Comparison of ENCODE assay signal across 1 cellular context in the genomic region with DNA sequence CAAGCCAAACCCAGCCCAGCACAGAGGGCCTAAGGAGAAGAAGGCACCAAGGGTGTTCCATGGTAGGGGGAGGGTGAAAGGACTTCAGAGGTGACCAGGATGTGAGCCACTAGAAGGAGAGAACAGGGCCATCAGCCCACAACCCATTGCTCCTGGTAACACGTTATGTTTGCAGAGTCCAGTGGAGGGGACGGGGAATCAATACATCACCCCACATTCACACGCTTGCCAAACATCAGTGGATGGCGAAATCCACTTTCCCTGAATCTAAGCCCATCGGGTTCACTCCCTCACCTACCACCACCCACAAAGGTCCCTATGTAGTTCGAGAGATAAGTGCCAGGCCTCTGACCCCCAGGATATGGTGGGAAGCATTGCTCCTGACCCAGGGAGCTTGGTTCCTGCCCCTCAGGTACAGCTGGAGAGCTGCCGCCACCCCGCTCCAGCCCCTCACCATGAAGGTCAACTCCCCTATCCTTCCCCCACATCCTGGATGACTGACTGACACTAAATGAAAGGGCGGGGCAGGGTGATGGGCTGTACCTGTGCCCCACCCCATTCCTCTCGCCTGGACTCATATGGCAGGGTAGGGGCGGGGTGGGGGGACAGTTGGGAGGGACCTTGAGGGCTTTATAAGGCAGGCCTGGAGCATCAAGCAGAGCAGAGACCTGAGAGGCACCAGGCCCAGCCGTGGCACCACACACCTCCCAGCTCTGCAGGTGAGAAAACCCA.
TF ChIP-seq lines count a peak whose summit lies in the region.

A gene with protein sequence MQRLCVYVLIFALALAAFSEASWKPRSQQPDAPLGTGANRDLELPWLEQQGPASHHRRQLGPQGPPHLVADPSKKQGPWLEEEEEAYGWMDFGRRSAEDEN (plus strand): TSS at position 663 of the 732 bp plus-strand sequence. CDS start 3,106 bp downstream, outside the sequence.

TF ChIP-seq in HepG2, 621 proteins besides CTCF, POLR2A, EP300 and RAD21 (continued from another document and continues in another):
- TF ChIP-seq, protein P1, sequence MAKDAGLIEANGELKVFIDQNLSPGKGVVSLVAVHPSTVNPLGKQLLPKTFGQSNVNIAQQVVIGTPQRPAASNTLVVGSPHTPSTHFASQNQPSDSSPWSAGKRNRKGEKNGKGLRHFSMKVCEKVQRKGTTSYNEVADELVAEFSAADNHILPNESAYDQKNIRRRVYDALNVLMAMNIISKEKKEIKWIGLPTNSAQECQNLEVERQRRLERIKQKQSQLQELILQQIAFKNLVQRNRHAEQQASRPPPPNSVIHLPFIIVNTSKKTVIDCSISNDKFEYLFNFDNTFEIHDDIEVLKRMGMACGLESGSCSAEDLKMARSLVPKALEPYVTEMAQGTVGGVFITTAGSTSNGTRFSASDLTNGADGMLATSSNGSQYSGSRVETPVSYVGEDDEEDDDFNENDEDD (CRISPR knock-in tag; IDR thresholded peaks at IDR 0.05; ENCODE audit: borderline replicate concordance): no peak
- no peak for TF ChIP-seq ZNF775 (CRISPR knock-in tag; IDR thresholded peaks at IDR 0.05; ENCODE audit: borderline replicate concordance)
- TF ChIP-seq, protein P2, sequence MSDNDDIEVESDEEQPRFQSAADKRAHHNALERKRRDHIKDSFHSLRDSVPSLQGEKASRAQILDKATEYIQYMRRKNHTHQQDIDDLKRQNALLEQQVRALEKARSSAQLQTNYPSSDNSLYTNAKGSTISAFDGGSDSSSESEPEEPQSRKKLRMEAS (IDR thresholded peaks at IDR 0.05): 0 out of 2 replicates have a peak, but pooled peaks have one; percentile 28
- TF ChIP-seq ZNF383 (CRISPR knock-in tag; IDR thresholded peaks at IDR 0.05; ENCODE audit: borderline replicate concordance): no peak
- peak; percentile 51; the same call in 1 of the 2 replicates for TF ChIP-seq CEBPG (CRISPR knock-in tag; IDR thresholded peaks at IDR 0.05)
- TF ChIP-seq NR2F2 (IDR thresholded peaks at IDR 0.05; ENCODE audit: borderline replicate concordance, low read depth): peak; percentile 53; the same call in 1 of the 2 replicates
- TF ChIP-seq AGO1 (IDR thresholded peaks at IDR 0.05; ENCODE audit: low read depth, low read length, poor library complexity, severe bottlenecking): no peak
- no peak for TF ChIP-seq HOXD1 (CRISPR knock-in tag; IDR thresholded peaks at IDR 0.05)
- 0 out of 2 replicates have a peak, but pooled peaks have one; percentile 11 for TF ChIP-seq SALL1 (CRISPR knock-in tag; IDR thresholded peaks at IDR 0.05)
- TF ChIP-seq, protein P3, sequence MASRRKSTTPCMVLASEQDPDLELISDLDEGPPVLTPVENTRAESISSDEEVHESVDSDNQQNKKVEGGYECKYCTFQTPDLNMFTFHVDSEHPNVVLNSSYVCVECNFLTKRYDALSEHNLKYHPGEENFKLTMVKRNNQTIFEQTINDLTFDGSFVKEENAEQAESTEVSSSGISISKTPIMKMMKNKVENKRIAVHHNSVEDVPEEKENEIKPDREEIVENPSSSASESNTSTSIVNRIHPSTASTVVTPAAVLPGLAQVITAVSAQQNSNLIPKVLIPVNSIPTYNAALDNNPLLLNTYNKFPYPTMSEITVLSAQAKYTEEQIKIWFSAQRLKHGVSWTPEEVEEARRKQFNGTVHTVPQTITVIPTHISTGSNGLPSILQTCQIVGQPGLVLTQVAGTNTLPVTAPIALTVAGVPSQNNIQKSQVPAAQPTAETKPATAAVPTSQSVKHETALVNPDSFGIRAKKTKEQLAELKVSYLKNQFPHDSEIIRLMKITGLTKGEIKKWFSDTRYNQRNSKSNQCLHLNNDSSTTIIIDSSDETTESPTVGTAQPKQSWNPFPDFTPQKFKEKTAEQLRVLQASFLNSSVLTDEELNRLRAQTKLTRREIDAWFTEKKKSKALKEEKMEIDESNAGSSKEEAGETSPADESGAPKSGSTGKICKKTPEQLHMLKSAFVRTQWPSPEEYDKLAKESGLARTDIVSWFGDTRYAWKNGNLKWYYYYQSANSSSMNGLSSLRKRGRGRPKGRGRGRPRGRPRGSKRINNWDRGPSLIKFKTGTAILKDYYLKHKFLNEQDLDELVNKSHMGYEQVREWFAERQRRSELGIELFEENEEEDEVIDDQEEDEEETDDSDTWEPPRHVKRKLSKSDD (CRISPR knock-in tag; IDR thresholded peaks at IDR 0.05; ENCODE audit: low read depth): peak; percentile 48; the same call in 1 of the 2 replicates
- no peak for TF ChIP-seq SP2 (CRISPR knock-in tag; IDR thresholded peaks at IDR 0.05)
- TF ChIP-seq HIVEP1 (CRISPR knock-in tag; IDR thresholded peaks at IDR 0.05): 0 out of 2 replicates have a peak, but pooled peaks have one; percentile 33
- TF ChIP-seq, protein P4, sequence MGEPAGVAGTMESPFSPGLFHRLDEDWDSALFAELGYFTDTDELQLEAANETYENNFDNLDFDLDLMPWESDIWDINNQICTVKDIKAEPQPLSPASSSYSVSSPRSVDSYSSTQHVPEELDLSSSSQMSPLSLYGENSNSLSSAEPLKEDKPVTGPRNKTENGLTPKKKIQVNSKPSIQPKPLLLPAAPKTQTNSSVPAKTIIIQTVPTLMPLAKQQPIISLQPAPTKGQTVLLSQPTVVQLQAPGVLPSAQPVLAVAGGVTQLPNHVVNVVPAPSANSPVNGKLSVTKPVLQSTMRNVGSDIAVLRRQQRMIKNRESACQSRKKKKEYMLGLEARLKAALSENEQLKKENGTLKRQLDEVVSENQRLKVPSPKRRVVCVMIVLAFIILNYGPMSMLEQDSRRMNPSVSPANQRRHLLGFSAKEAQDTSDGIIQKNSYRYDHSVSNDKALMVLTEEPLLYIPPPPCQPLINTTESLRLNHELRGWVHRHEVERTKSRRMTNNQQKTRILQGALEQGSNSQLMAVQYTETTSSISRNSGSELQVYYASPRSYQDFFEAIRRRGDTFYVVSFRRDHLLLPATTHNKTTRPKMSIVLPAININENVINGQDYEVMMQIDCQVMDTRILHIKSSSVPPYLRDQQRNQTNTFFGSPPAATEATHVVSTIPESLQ (CRISPR knock-in tag; conservative IDR thresholded peaks at IDR 0.05): no peak
- no peak for TF ChIP-seq TMF1 (CRISPR knock-in tag; IDR thresholded peaks at IDR 0.05; ENCODE audit: low read depth)
- TF ChIP-seq HMGA1 (CRISPR knock-in tag; conservative IDR thresholded peaks at IDR 0.05): no peak
- no peak for TF ChIP-seq BCL6 (CRISPR knock-in tag; IDR thresholded peaks at IDR 0.05)
- peak; percentile 65; the same call in 1 of the 2 replicates for TF ChIP-seq ZSCAN25 (CRISPR knock-in tag; IDR thresholded peaks at IDR 0.05)
- no peak for TF ChIP-seq SYNCRIP (IDR thresholded peaks at IDR 0.05; ENCODE audit: insufficient read depth, low read depth, low read length)
- no peak for TF ChIP-seq ZNF616 (CRISPR knock-in tag; IDR thresholded peaks at IDR 0.05; ENCODE audit: low read depth)
- TF ChIP-seq KDM6A (CRISPR knock-in tag; IDR thresholded peaks at IDR 0.05; ENCODE audit: low read depth): no peak
- no peak for TF ChIP-seq ZSCAN22 (CRISPR knock-in tag; IDR thresholded peaks at IDR 0.05)
- no peak for TF ChIP-seq GATA4 (IDR thresholded peaks at IDR 0.05; ENCODE audit: borderline replicate concordance, low read depth)
- TF ChIP-seq ZNF468 (CRISPR knock-in tag; IDR thresholded peaks at IDR 0.05): no peak
- TF ChIP-seq ZFP37 (CRISPR knock-in tag; IDR thresholded peaks at IDR 0.05; ENCODE audit: borderline replicate concordance): no peak
- no peak for TF ChIP-seq ZNF577 (CRISPR knock-in tag; IDR thresholded peaks at IDR 0.05; ENCODE audit: borderline replicate concordance, low read depth)
- no peak for TF ChIP-seq ZNF619 (CRISPR knock-in tag; IDR thresholded peaks at IDR 0.05)
- 0 out of 2 replicates have a peak, but pooled peaks have one; percentile 5 for TF ChIP-seq ZMYM2 (CRISPR knock-in tag; IDR thresholded peaks at IDR 0.05)
- no peak for TF ChIP-seq ZNF7 (CRISPR knock-in tag; IDR thresholded peaks at IDR 0.05)
- TF ChIP-seq, protein P5, sequence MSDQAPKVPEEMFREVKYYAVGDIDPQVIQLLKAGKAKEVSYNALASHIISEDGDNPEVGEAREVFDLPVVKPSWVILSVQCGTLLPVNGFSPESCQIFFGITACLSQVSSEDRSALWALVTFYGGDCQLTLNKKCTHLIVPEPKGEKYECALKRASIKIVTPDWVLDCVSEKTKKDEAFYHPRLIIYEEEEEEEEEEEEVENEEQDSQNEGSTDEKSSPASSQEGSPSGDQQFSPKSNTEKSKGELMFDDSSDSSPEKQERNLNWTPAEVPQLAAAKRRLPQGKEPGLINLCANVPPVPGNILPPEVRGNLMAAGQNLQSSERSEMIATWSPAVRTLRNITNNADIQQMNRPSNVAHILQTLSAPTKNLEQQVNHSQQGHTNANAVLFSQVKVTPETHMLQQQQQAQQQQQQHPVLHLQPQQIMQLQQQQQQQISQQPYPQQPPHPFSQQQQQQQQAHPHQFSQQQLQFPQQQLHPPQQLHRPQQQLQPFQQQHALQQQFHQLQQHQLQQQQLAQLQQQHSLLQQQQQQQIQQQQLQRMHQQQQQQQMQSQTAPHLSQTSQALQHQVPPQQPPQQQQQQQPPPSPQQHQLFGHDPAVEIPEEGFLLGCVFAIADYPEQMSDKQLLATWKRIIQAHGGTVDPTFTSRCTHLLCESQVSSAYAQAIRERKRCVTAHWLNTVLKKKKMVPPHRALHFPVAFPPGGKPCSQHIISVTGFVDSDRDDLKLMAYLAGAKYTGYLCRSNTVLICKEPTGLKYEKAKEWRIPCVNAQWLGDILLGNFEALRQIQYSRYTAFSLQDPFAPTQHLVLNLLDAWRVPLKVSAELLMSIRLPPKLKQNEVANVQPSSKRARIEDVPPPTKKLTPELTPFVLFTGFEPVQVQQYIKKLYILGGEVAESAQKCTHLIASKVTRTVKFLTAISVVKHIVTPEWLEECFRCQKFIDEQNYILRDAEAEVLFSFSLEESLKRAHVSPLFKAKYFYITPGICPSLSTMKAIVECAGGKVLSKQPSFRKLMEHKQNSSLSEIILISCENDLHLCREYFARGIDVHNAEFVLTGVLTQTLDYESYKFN (CRISPR knock-in tag; conservative IDR thresholded peaks at IDR 0.05): peak; percentile 38; the same call in 1 of the 2 replicates
- no peak for TF ChIP-seq BRD4 (CRISPR knock-in tag; IDR thresholded peaks at IDR 0.05)
- TF ChIP-seq, protein P6, sequence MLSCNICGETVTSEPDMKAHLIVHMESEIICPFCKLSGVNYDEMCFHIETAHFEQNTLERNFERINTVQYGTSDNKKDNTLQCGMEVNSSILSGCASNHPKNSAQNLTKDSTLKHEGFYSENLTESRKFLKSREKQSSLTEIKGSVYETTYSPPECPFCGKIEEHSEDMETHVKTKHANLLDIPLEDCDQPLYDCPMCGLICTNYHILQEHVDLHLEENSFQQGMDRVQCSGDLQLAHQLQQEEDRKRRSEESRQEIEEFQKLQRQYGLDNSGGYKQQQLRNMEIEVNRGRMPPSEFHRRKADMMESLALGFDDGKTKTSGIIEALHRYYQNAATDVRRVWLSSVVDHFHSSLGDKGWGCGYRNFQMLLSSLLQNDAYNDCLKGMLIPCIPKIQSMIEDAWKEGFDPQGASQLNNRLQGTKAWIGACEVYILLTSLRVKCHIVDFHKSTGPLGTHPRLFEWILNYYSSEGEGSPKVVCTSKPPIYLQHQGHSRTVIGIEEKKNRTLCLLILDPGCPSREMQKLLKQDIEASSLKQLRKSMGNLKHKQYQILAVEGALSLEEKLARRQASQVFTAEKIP (CRISPR knock-in tag; IDR thresholded peaks at IDR 0.05; ENCODE audit: borderline replicate concordance): no peak
- TF ChIP-seq SAP130 (CRISPR knock-in tag; IDR thresholded peaks at IDR 0.05; ENCODE audit: low read depth): no peak
- TF ChIP-seq, protein P7, sequence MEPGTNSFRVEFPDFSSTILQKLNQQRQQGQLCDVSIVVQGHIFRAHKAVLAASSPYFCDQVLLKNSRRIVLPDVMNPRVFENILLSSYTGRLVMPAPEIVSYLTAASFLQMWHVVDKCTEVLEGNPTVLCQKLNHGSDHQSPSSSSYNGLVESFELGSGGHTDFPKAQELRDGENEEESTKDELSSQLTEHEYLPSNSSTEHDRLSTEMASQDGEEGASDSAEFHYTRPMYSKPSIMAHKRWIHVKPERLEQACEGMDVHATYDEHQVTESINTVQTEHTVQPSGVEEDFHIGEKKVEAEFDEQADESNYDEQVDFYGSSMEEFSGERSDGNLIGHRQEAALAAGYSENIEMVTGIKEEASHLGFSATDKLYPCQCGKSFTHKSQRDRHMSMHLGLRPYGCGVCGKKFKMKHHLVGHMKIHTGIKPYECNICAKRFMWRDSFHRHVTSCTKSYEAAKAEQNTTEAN (CRISPR knock-in tag; conservative IDR thresholded peaks at IDR 0.05): no peak
- TF ChIP-seq ZNF232 (CRISPR knock-in tag; IDR thresholded peaks at IDR 0.05; ENCODE audit: borderline replicate concordance): no peak
- TF ChIP-seq ZMYM4 (CRISPR knock-in tag; IDR thresholded peaks at IDR 0.05): 0 out of 2 replicates have a peak, but pooled peaks have one; percentile 29
- TF ChIP-seq ZNF451 (CRISPR knock-in tag; IDR thresholded peaks at IDR 0.05): no peak
- no peak for TF ChIP-seq ZC3H13 (CRISPR knock-in tag; IDR thresholded peaks at IDR 0.05)
- TF ChIP-seq CCDC6 (CRISPR knock-in tag; IDR thresholded peaks at IDR 0.05): no peak
- TF ChIP-seq, protein P8, sequence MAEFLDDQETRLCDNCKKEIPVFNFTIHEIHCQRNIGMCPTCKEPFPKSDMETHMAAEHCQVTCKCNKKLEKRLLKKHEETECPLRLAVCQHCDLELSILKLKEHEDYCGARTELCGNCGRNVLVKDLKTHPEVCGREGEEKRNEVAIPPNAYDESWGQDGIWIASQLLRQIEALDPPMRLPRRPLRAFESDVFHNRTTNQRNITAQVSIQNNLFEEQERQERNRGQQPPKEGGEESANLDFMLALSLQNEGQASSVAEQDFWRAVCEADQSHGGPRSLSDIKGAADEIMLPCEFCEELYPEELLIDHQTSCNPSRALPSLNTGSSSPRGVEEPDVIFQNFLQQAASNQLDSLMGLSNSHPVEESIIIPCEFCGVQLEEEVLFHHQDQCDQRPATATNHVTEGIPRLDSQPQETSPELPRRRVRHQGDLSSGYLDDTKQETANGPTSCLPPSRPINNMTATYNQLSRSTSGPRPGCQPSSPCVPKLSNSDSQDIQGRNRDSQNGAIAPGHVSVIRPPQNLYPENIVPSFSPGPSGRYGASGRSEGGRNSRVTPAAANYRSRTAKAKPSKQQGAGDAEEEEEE (CRISPR knock-in tag; IDR thresholded peaks at IDR 0.05; ENCODE audit: borderline replicate concordance): no peak
- TF ChIP-seq, protein P9, sequence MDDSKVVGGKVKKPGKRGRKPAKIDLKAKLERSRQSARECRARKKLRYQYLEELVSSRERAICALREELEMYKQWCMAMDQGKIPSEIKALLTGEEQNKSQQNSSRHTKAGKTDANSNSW (CRISPR knock-in tag; IDR thresholded peaks at IDR 0.05; ENCODE audit: borderline replicate concordance): no peak
- TF ChIP-seq ZNF251 (CRISPR knock-in tag; IDR thresholded peaks at IDR 0.05): no peak
- no peak for TF ChIP-seq TBP (CRISPR knock-in tag; IDR thresholded peaks at IDR 0.05)
- no peak for TF ChIP-seq PRMT3 (CRISPR knock-in tag; IDR thresholded peaks at IDR 0.05; ENCODE audit: borderline replicate concordance, low read depth)
- peak; percentile 80 for TF ChIP-seq ZNF296 (CRISPR knock-in tag; conservative IDR thresholded peaks at IDR 0.05)
- TF ChIP-seq, protein P10, sequence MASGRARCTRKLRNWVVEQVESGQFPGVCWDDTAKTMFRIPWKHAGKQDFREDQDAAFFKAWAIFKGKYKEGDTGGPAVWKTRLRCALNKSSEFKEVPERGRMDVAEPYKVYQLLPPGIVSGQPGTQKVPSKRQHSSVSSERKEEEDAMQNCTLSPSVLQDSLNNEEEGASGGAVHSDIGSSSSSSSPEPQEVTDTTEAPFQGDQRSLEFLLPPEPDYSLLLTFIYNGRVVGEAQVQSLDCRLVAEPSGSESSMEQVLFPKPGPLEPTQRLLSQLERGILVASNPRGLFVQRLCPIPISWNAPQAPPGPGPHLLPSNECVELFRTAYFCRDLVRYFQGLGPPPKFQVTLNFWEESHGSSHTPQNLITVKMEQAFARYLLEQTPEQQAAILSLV (CRISPR knock-in tag; IDR thresholded peaks at IDR 0.05; ENCODE audit: borderline replicate concordance): no peak
- TF ChIP-seq ZNF746 (CRISPR knock-in tag; IDR thresholded peaks at IDR 0.05): peak; percentile 97
- no peak for TF ChIP-seq ZNF644 (CRISPR knock-in tag; IDR thresholded peaks at IDR 0.05; ENCODE audit: low read depth)
